In genomic region chr12:12447837-12448236, GRCh38 we compare ENCODE assay signal across 1 cellular context.
A peak's percentile ranks its signal among the peaks of the same experiment; 100 is the strongest.
TF ChIP-seq lines count a peak whose summit lies in the region.

No MANE protein-coding gene starts in this region.

TF ChIP-seq in HepG2, 621 proteins besides CTCF, POLR2A, EP300 and RAD21 (continued from another document):
- TF ChIP-seq, protein P1, sequence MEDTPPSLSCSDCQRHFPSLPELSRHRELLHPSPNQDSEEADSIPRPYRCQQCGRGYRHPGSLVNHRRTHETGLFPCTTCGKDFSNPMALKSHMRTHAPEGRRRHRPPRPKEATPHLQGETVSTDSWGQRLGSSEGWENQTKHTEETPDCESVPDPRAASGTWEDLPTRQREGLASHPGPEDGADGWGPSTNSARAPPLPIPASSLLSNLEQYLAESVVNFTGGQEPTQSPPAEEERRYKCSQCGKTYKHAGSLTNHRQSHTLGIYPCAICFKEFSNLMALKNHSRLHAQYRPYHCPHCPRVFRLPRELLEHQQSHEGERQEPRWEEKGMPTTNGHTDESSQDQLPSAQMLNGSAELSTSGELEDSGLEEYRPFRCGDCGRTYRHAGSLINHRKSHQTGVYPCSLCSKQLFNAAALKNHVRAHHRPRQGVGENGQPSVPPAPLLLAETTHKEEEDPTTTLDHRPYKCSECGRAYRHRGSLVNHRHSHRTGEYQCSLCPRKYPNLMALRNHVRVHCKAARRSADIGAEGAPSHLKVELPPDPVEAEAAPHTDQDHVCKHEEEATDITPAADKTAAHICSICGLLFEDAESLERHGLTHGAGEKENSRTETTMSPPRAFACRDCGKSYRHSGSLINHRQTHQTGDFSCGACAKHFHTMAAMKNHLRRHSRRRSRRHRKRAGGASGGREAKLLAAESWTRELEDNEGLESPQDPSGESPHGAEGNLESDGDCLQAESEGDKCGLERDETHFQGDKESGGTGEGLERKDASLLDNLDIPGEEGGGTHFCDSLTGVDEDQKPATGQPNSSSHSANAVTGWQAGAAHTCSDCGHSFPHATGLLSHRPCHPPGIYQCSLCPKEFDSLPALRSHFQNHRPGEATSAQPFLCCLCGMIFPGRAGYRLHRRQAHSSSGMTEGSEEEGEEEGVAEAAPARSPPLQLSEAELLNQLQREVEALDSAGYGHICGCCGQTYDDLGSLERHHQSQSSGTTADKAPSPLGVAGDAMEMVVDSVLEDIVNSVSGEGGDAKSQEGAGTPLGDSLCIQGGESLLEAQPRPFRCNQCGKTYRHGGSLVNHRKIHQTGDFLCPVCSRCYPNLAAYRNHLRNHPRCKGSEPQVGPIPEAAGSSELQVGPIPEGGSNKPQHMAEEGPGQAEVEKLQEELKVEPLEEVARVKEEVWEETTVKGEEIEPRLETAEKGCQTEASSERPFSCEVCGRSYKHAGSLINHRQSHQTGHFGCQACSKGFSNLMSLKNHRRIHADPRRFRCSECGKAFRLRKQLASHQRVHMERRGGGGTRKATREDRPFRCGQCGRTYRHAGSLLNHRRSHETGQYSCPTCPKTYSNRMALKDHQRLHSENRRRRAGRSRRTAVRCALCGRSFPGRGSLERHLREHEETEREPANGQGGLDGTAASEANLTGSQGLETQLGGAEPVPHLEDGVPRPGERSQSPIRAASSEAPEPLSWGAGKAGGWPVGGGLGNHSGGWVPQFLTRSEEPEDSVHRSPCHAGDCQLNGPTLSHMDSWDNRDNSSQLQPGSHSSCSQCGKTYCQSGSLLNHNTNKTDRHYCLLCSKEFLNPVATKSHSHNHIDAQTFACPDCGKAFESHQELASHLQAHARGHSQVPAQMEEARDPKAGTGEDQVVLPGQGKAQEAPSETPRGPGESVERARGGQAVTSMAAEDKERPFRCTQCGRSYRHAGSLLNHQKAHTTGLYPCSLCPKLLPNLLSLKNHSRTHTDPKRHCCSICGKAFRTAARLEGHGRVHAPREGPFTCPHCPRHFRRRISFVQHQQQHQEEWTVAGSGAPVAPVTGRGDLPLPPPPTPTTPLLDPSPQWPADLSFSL (CRISPR knock-in tag; IDR thresholded peaks at IDR 0.05) = no peak
- TF ChIP-seq ZMYM2 (CRISPR knock-in tag; IDR thresholded peaks at IDR 0.05) (no peak), MAFF (IDR thresholded peaks at IDR 0.05; ENCODE audit: low read depth, low read length) (peak; percentile 44), PREB (CRISPR knock-in tag; IDR thresholded peaks at IDR 0.05) (no peak), ZFX (CRISPR knock-in tag; IDR thresholded peaks at IDR 0.05; ENCODE audit: low read depth) (no peak), NONO (IDR thresholded peaks at IDR 0.05) (no peak), NONO (CRISPR knock-in tag; conservative IDR thresholded peaks at IDR 0.05) (no peak), STAT5B (CRISPR knock-in tag; IDR thresholded peaks at IDR 0.05) (no peak)
